In genomic region chr22:27310966-27311665, GRCh38 we compare ENCODE assay signal across 1 cellular context.
TF ChIP-seq lines count a peak whose summit lies in the region.

No MANE protein-coding gene starts in this region.

TF ChIP-seq in H1, 55 proteins besides CTCF, POLR2A, EP300 and RAD21:
- TF ChIP-seq CTBP2 (IDR thresholded peaks at IDR 0.05; ENCODE audit: borderline replicate concordance, insufficient read depth, insufficient read length, low read length): peak; percentile 14
- TF ChIP-seq YY1 (IDR thresholded peaks at IDR 0.05; ENCODE audit: low read depth, low read length): peak; percentile 44; the same call in 1 of the 2 replicates
- TF ChIP-seq BCL11A (IDR thresholded peaks at IDR 0.05; ENCODE audit: low read depth in 2 of 2, low read length in 2 of 2): no peak
- no peak for TF ChIP-seq SIN3A (conservative IDR thresholded peaks at IDR 0.05 in 1 of 2, IDR thresholded peaks at IDR 0.05 in 1 of 2; ENCODE audit: low read depth in 1 of 2, low read length in 2 of 2)
- peak; percentile 93 for TF ChIP-seq E2F6 (IDR thresholded peaks at IDR 0.05)
